ENCODE assay signal across 27 cellular contexts in genomic region chr9:114756920-114757319, GRCh38. TPM values are rescaled to one million over a fixed set of nuclear protein-coding genes. Genes with fewer than 3 reads are reported as not detected.
DNase-seq lines count a peak whose midpoint lies in the region; ATAC-seq, FAIRE-seq and TF ChIP-seq lines count a peak whose summit lies in the region.
"Had no signal": no experiment of that assay in that cellular context is flagged by ENCODE, and none has a peak within 500 bp of the region (broad histone marks: within the 10 kb centered on the region; RNA-seq: fewer than 3 reads in every experiment).

No MANE protein-coding gene starts in this region.

- no peak for FAIRE-seq in RCC 7860 (lab: Jason Lieb, UNC)
- FAIRE-seq: GM19239, H1, HepG2 had no signal

- H3K27ac ChIP-seq in CD8-positive, alpha-beta memory T cell (ENCODE audit: low read depth, low read length) = no peak overlapping the region
- H3K27ac ChIP-seq in KMS-11 = no peak overlapping the region
- H3K27ac ChIP-seq: SK-N-MC had no signal

- peak overlapping the region; percentile 65; the same call in 1 of the 2 replicates for H3K4me2 ChIP-seq in KMS-11

- peaks cover 0 to 2% of the 10 kb centered on the region in 2 donors for H3K9me3 Mint-ChIP-seq in activated T-cell treated with anti-CD3 and anti-CD28 coated beads, Interleukin-2, amount 50 U/mL, for 72 hours
- H3K9me3 Mint-ChIP-seq in CD8-positive, alpha-beta memory T cell = peaks cover 0 to 3% (median 3%) of the 10 kb centered on the region in 5 donors
- H3K9me3 Mint-ChIP-seq in immature natural killer cell = no peaks in the 10 kb centered on the region

- no peaks in the 10 kb centered on the region for H3K9me3 ChIP-seq in CD8-positive, alpha-beta memory T cell (ENCODE audit: low read length)
- H3K9me3 ChIP-seq: BE2C had no signal

- no peak overlapping the region for H3K4me3 Mint-ChIP-seq in activated T-cell treated with anti-CD3 and anti-CD28 coated beads, Interleukin-2, amount 50 U/mL, for 72 hours
- H3K4me3 Mint-ChIP-seq in CD8-positive, alpha-beta memory T cell = no peak overlapping the region
- H3K4me3 Mint-ChIP-seq in immature natural killer cell = no peak overlapping the region
- H3K4me3 Mint-ChIP-seq: CD14-positive monocyte had no signal

- no peak for DNase-seq in activated T-cell treated with anti-CD3 and anti-CD28 coated beads, Interleukin-2, amount 50 U/mL, for 72 hours
- DNase-seq in activated T-cell treated with anti-CD3 and anti-CD28 coated beads, Interleukin-2, amount 50 U/mL, for 1 hour = no peak
- DNase-seq in CD8-positive, alpha-beta memory T cell = no peak
- no peak for DNase-seq in immature natural killer cell
- no peak for DNase-seq in RCC 7860 (ENCODE audit: low spot score)
- no peak for DNase-seq in stimulated activated CD4-positive, alpha-beta T cell treated with anti-CD3 and anti-CD28 coated beads, Interleukin-4, amount 100 ng/mL, for 1 hour
- DNase-seq: 8988T, ACHN, BE2C, DMS153, KBM-7, MM.1S, NCI-H1048, NCI-H1417, NCI-H1694, NCI-H2029 treated with DMSO at 0.1 percent for 48 hours, NCI-H226, NCI-H510A, NCI-H69, SIG-M5 had no signal

- no peak overlapping the region for H2AFZ ChIP-seq in KMS-11 (ENCODE audit: low read depth)

- POLR2A ChIA-PET in CD8-positive, alpha-beta memory T cell (lab: Charles Lee) = no interaction called here

- CTCF ChIA-PET in CD8-positive, alpha-beta memory T cell (lab: Charles Lee) = no interaction called here

- no peak overlapping the region for H3K4me3 ChIP-seq in CD8-positive, alpha-beta memory T cell (ENCODE audit: low read length)
- no peak overlapping the region for H3K4me3 ChIP-seq in KMS-11 (IDR thresholded peaks at IDR 0.05; ENCODE audit: insufficient read depth, low read depth, low read length)
- H3K4me3 ChIP-seq: SK-N-MC had no signal

- no peak overlapping the region for H3K9ac ChIP-seq in KMS-11

- H3K4me1 Mint-ChIP-seq in activated T-cell treated with anti-CD3 and anti-CD28 coated beads, Interleukin-2, amount 50 U/mL, for 72 hours (ENCODE audit: low read depth) = peaks cover 20% of the 10 kb centered on the region
- H3K4me1 Mint-ChIP-seq in CD8-positive, alpha-beta memory T cell = peaks cover 24 to 28% (median 27%) of the 10 kb centered on the region in 3 donors
- H3K4me1 Mint-ChIP-seq in immature natural killer cell = peaks cover 30 to 37% of the 10 kb centered on the region in 2 donors

- no peak overlapping the region for H3K27ac Mint-ChIP-seq in activated T-cell treated with anti-CD3 and anti-CD28 coated beads, Interleukin-2, amount 50 U/mL, for 72 hours
- H3K27ac Mint-ChIP-seq in CD8-positive, alpha-beta memory T cell = peak overlapping the region in 6 of 8 donors; percentile 4 to 70 (median 22)
- H3K27ac Mint-ChIP-seq in immature natural killer cell = peak overlapping the region in 5 of 6 donors; percentile 29 to 84 (median 51)

- peaks cover 0 to 4% of the 10 kb centered on the region in 2 donors for H3K36me3 Mint-ChIP-seq in activated T-cell treated with anti-CD3 and anti-CD28 coated beads, Interleukin-2, amount 50 U/mL, for 72 hours (ENCODE audit: insufficient read depth in 2 of 2)
- H3K36me3 Mint-ChIP-seq in CD8-positive, alpha-beta memory T cell = peaks cover 0 to 4% (median 0%) of the 10 kb centered on the region in 3 donors
- no peaks in the 10 kb centered on the region for H3K36me3 Mint-ChIP-seq in immature natural killer cell
- H3K36me3 Mint-ChIP-seq: CD14-positive monocyte had no signal

- peaks cover 11% of the 10 kb centered on the region for H3K4me1 ChIP-seq in CD8-positive, alpha-beta memory T cell (ENCODE audit: insufficient read depth, low read length)
- peaks cover 41% of the 10 kb centered on the region for H3K4me1 ChIP-seq in KMS-11 (ENCODE audit: low read depth, poor library complexity, severe bottlenecking)
- H3K4me1 ChIP-seq: BE2C had no signal

- peak; percentile 32 to 33 for ATAC-seq in activated T-cell treated with anti-CD3 and anti-CD28 coated beads, Interleukin-2, amount 50 U/mL, for 72 hours (replicated peaks in 1 of 2)
- ATAC-seq: HepG2, Panc1 had no signal

- H4K20me1 ChIP-seq in KMS-11 (ENCODE audit: insufficient read depth) = no peaks in the 10 kb centered on the region

- TF ChIP-seq CTCF in KMS-11 (conservative IDR thresholded peaks at IDR 0.05; ENCODE audit: low read depth, low read length) = no peak

- H3K27me3 Mint-ChIP-seq in activated T-cell treated with anti-CD3 and anti-CD28 coated beads, Interleukin-2, amount 50 U/mL, for 72 hours (ENCODE audit: low read depth) = no peaks in the 10 kb centered on the region
- H3K27me3 Mint-ChIP-seq in CD8-positive, alpha-beta memory T cell = no peaks in the 10 kb centered on the region
- H3K27me3 Mint-ChIP-seq in immature natural killer cell (ENCODE audit: low read depth in 3 of 3) = peaks cover 0 to 2% (median 0%) of the 10 kb centered on the region in 3 donors

- H3K36me3 ChIP-seq in CD8-positive, alpha-beta memory T cell (ENCODE audit: insufficient read depth, low read length) = no peaks in the 10 kb centered on the region
- no peaks in the 10 kb centered on the region for H3K36me3 ChIP-seq in KMS-11 (ENCODE audit: insufficient read depth)
- H3K36me3 ChIP-seq: BE2C had no signal

- H3K79me2 ChIP-seq in KMS-11 (ENCODE audit: insufficient read depth, low read depth) = no peaks in the 10 kb centered on the region

- H3K27me3 ChIP-seq in CD8-positive, alpha-beta memory T cell (ENCODE audit: insufficient read depth, low read length, poor library complexity, severe bottlenecking) = no peaks in the 10 kb centered on the region
- H3K27me3 ChIP-seq in KMS-11 (ENCODE audit: insufficient read depth, low read depth) = no peaks in the 10 kb centered on the region
- H3K27me3 ChIP-seq: BE2C had no signal

RNA-seq across cellular contexts. Expression of gene TNFSF15, which starts 48.9 kb away (rescaled TPM):
- under 1 TPM; 0.19 to 0.26 TPM for total RNA-seq in activated T-cell treated with anti-CD3 and anti-CD28 coated beads, Interleukin-2, amount 50 U/mL, for 72 hours
- total RNA-seq in CD8-positive, alpha-beta memory T cell = under 1 TPM; 0.15 to 0.20 TPM
- polyA plus RNA-seq in CD8-positive, alpha-beta memory T cell = not detected
- polyA plus RNA-seq in immature natural killer cell = under 1 TPM in 1 of 3 donors, not detected in 2; 0.03 TPM
